In genomic region chr7:35676211-35676610, GRCh38 we compare ENCODE assay signal across 17 cellular contexts. TPM values are rescaled to one million over a fixed set of nuclear protein-coding genes. Genes with fewer than 3 reads are reported as not detected.
DNase-seq lines count a peak whose midpoint lies in the region; ATAC-seq and TF ChIP-seq lines count a peak whose summit lies in the region.
"Had no signal": no experiment of that assay in that cellular context is flagged by ENCODE, and none has a peak within 500 bp of the region (broad histone marks: within the 10 kb centered on the region; RNA-seq: fewer than 3 reads in every experiment).

No MANE protein-coding gene starts in this region.

- intact Hi-C loops in CD14-positive monocyte (cut with micrococcal nuclease): no loop called here

- H3K27me3 ChIP-seq in brain microvascular endothelial cell (replicated peaks): no peaks in the 10 kb centered on the region

- H3K9me3 Mint-ChIP-seq in CD14-positive monocyte (no peaks in the 10 kb centered on the region), type B pancreatic cell (no peaks in the 10 kb centered on the region)
- H3K9me3 Mint-ChIP-seq: activated CD4-positive, alpha-beta memory T cell treated with anti-CD3 and anti-CD28 coated beads for 36 hours; activated naive CD4-positive, alpha-beta T cell treated with anti-CD3 and anti-CD28 coated beads, Interleukin-2, amount 10 ng/mL, durations not matched to agents 7 days and 5 days; activated T-cell treated with anti-CD3 and anti-CD28 coated beads, Interleukin-2, amount 50 U/mL, for 24 hours; CD8-positive, alpha-beta T cell; T-cell had no signal

- no peak for ATAC-seq in GM21529 (IDR thresholded peaks at IDR 0.05; ENCODE audit: unreplicated experiment)
- ATAC-seq: CD8-positive, alpha-beta T cell had no signal

- H3K27me3 Mint-ChIP-seq in CD14-positive monocyte (ENCODE audit: low read depth in 3 of 3): no peaks in the 10 kb centered on the region
- no peaks in the 10 kb centered on the region for H3K27me3 Mint-ChIP-seq in type B pancreatic cell
- H3K27me3 Mint-ChIP-seq: activated CD4-positive, alpha-beta memory T cell treated with anti-CD3 and anti-CD28 coated beads for 36 hours; activated naive CD4-positive, alpha-beta T cell treated with anti-CD3 and anti-CD28 coated beads, Interleukin-2, amount 10 ng/mL, durations not matched to agents 7 days and 5 days; activated T-cell treated with anti-CD3 and anti-CD28 coated beads, Interleukin-2, amount 50 U/mL, for 24 hours; T-cell had no signal

- TF ChIP-seq CTCF in CD14-positive monocyte (IDR thresholded peaks at IDR 0.05) (peak; percentile 14), GM12875 (IDR thresholded peaks at IDR 0.05; ENCODE audit: borderline replicate concordance, insufficient read depth, low read depth, low read length) (peak; percentile 23; the same call in 1 of the 2 replicates), brain microvascular endothelial cell (IDR thresholded peaks at IDR 0.05; ENCODE audit: low read depth, low read length, missing control alignments) (peak; percentile 3), type B pancreatic cell (conservative IDR thresholded peaks at IDR 0.05) (no peak)

- no peak overlapping the region for H3K27ac Mint-ChIP-seq in CD14-positive monocyte
- no peak overlapping the region for H3K27ac Mint-ChIP-seq in type B pancreatic cell
- H3K27ac Mint-ChIP-seq: activated CD4-positive, alpha-beta memory T cell treated with anti-CD3 and anti-CD28 coated beads for 36 hours; activated naive CD4-positive, alpha-beta T cell treated with anti-CD3 and anti-CD28 coated beads, Interleukin-2, amount 10 ng/mL, durations not matched to agents 7 days and 5 days; activated T-cell treated with anti-CD3 and anti-CD28 coated beads, Interleukin-2, amount 50 U/mL, for 24 hours; CD8-positive, alpha-beta T cell; T-cell had no signal

- H3K4me3 Mint-ChIP-seq in CD14-positive monocyte (no peak overlapping the region), type B pancreatic cell (no peak overlapping the region)
- H3K4me3 Mint-ChIP-seq: activated CD4-positive, alpha-beta memory T cell treated with anti-CD3 and anti-CD28 coated beads for 36 hours; activated naive CD4-positive, alpha-beta T cell treated with anti-CD3 and anti-CD28 coated beads, Interleukin-2, amount 10 ng/mL, durations not matched to agents 7 days and 5 days; activated T-cell treated with anti-CD3 and anti-CD28 coated beads, Interleukin-2, amount 50 U/mL, for 24 hours; CD8-positive, alpha-beta T cell; T-cell had no signal

- in situ Hi-C loops in brain microvascular endothelial cell (cut with HindIII; ENCODE audit: low pct_ligation_motif_present, low sequenced_read_pairs): no loop called here

- H3K36me3 ChIP-seq in brain microvascular endothelial cell (replicated peaks): no peaks in the 10 kb centered on the region

- H3K4me3 ChIP-seq in GM12875 (ENCODE audit: low read depth, low read length): no peak overlapping the region
- H3K4me3 ChIP-seq in brain microvascular endothelial cell (ENCODE audit: low read depth, low read length): no peak overlapping the region

- H3K27ac ChIP-seq in brain microvascular endothelial cell: no peak overlapping the region

- H3K4me1 Mint-ChIP-seq in CD14-positive monocyte (peaks cover 18% of the 10 kb centered on the region), type B pancreatic cell (ENCODE audit: unreplicated experiment) (no peaks in the 10 kb centered on the region)

- H3K36me3 Mint-ChIP-seq in CD14-positive monocyte: peaks cover 14 to 18% of the 10 kb centered on the region in 2 donors
- peaks cover 11% of the 10 kb centered on the region for H3K36me3 Mint-ChIP-seq in type B pancreatic cell

- DNase-seq in CD14-positive monocyte (ENCODE audit: low spot score) (no peak), NAMALWA (ENCODE audit: low spot score) (peak; percentile 60), brain microvascular endothelial cell (no peak), type B pancreatic cell (ENCODE audit: extremely low spot score, unreplicated experiment) (no peak)
- DNase-seq in stimulated activated CD4-positive, alpha-beta T cell treated with anti-CD3 and anti-CD28 coated beads, Interleukin-2, amount 100 ng/mL, for 24 hours: no peak
- no peak for DNase-seq in activated T-cell treated with anti-CD3 and anti-CD28 coated beads, Interleukin-2, amount 50 U/mL, for 48 hours
- DNase-seq: activated CD4-positive, alpha-beta memory T cell treated with anti-CD3 and anti-CD28 coated beads for 36 hours; activated naive CD4-positive, alpha-beta T cell treated with anti-CD3 and anti-CD28 coated beads, Interleukin-2, amount 10 ng/mL, durations not matched to agents 7 days and 5 days; activated T-cell treated with anti-CD3 and anti-CD28 coated beads, Interleukin-2, amount 50 U/mL, for 24 hours; CD8-positive, alpha-beta T cell; NCI-H1694 treated with DMSO at 0.1 percent for 48 hours; NCI-H446; occipital lobe; Right ventricle myocardium superior; T-cell had no signal

RNA-seq across cellular contexts. Expression of gene HERPUD2, which starts 18.7 kb away (rescaled TPM):
- 10 to 100 TPM; 36.1 to 40.9 TPM for polyA plus RNA-seq in CD14-positive monocyte
- 29.8 and 30.0 TPM in 2 replicates for total RNA-seq in type B pancreatic cell (ENCODE audit: low replicate concordance)
